Comparison of ENCODE assay signal across 6 cellular contexts in genomic region chr10:84098667-84099066, GRCh38.
"Had no signal": no experiment of that assay in that cellular context is flagged by ENCODE, and none has a peak within 500 bp of the region (broad histone marks: within the 10 kb centered on the region; RNA-seq: fewer than 3 reads in every experiment).

No MANE protein-coding gene starts in this region.

- ATAC-seq: GM23338, HCT116 had no signal

- DNase-seq: H7, HFFc6, IMR-90, KBM-7 had no signal
